ENCODE assay signal across 8 cellular contexts in the genomic region with DNA sequence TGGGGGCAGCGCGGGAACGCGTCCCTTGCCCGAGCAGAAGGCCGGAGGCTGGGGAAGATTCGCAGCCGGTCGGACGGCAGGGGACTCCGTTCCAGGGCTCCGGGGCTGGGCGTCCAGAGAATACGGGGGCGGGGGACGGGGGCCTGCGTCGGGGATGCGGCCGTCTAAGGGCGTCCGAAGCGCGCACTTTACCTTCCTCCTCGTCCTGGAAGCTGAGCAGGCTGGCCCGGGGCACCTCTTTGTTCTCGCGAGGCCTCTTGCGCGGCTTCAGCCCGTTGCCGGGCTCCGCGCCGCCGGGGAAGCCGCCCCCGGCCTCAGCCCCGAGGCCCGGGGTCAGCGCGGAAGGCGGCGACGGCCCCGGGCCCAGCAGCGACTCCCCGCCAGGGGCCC. TPM values are rescaled to one million over a fixed set of nuclear protein-coding genes. Genes with fewer than 3 reads are reported as not detected.
DNase-seq lines count a peak whose midpoint lies in the region; ATAC-seq and TF ChIP-seq lines count a peak whose summit lies in the region.

No MANE protein-coding gene starts in this region.

- H3K79me2 ChIP-seq in osteoblast (ENCODE audit: insufficient read depth, low read length), result peaks cover 51% of the 10 kb centered on the region

- peak overlapping the region; percentile 99 for H3K4me2 ChIP-seq in osteoblast (ENCODE audit: insufficient read depth, low read length)

- H3K9ac ChIP-seq in NT2/D1 (ENCODE audit: insufficient read length, low read depth), result peak overlapping the region; percentile 97

- H4K20me1 ChIP-seq in osteoblast (ENCODE audit: insufficient read depth, low read length), result peaks cover 38% of the 10 kb centered on the region

- H3K4me3 ChIP-seq in NT2/D1 (ENCODE audit: insufficient read length, low read depth) (peak overlapping the region; percentile 98), osteoblast (ENCODE audit: insufficient read depth, low read length) (peak overlapping the region; percentile 93)

- H3K27me3 ChIP-seq in NT2/D1 (ENCODE audit: insufficient read depth, insufficient read length) (no peaks in the 10 kb centered on the region), osteoblast (ENCODE audit: insufficient read depth, low read length) (no peaks in the 10 kb centered on the region)

- no peaks in the 10 kb centered on the region for H3K9me3 ChIP-seq in NT2/D1 (ENCODE audit: insufficient read depth, low read length)
- no peaks in the 10 kb centered on the region for H3K9me3 ChIP-seq in osteoblast (ENCODE audit: low read depth, low read length)

- H3K27ac ChIP-seq in osteoblast (ENCODE audit: low read depth, low read length), result peak overlapping the region; percentile 80

- no peaks in the 10 kb centered on the region for H3K4me1 ChIP-seq in NT2/D1 (ENCODE audit: insufficient read depth, insufficient read length)
- peaks cover 21% of the 10 kb centered on the region for H3K4me1 ChIP-seq in osteoblast (ENCODE audit: insufficient read depth, low read length)

- DNase-seq in Ammon's horn (ENCODE audit: low spot score), result peak; percentile 14
- peak; percentile 39 for DNase-seq in NT2/D1 (ENCODE audit: low read depth, low spot score)
- peak; percentile 23 for DNase-seq in activated T-helper 9 cell treated with anti-CD3 and anti-CD28 coated beads, Interleukin-2, amount 50 U/mL, for 16 hours (ENCODE audit: low read depth)
- DNase-seq in germinal center (ENCODE audit: low spot score), result peak; percentile 69
- DNase-seq in osteoblast (ENCODE audit: insufficient read length, low spot score, missing footprints), result peak; percentile 85
- DNase-seq in central memory CD4-positive, alpha-beta T cell, result no peak

- ATAC-seq in GM18519 (IDR thresholded peaks at IDR 0.05; ENCODE audit: low FRiP score, unreplicated experiment) (peak; percentile 24), HG03025 (IDR thresholded peaks at IDR 0.05; ENCODE audit: low FRiP score, unreplicated experiment) (peak; percentile 37)

- TF ChIP-seq CTCF in osteoblast (IDR thresholded peaks at IDR 0.05; ENCODE audit: extremely low read depth, low read depth, low read length), result no peak

- H2AFZ ChIP-seq in osteoblast (ENCODE audit: low read length), result peak overlapping the region; percentile 84

- H3K36me3 ChIP-seq in NT2/D1 (ENCODE audit: insufficient read depth, insufficient read length, low read length), result peaks cover 40% of the 10 kb centered on the region
- peaks cover 18% of the 10 kb centered on the region for H3K36me3 ChIP-seq in osteoblast (ENCODE audit: insufficient read depth, low read length)

RNA-seq across cellular contexts. Expression of gene PAXBP1, which starts 0.4 kb away (rescaled TPM):
- 33.6 and 34.0 TPM in 2 replicates for total RNA-seq in osteoblast

RNA-seq across cellular contexts. Expression of gene SYNJ1, which starts 43.3 kb away (rescaled TPM):
- 5.6 and 6.2 TPM in 2 replicates for total RNA-seq in osteoblast
